Comparison of ENCODE assay signal across 16 cellular contexts in genomic region chr14:87567926-87568325, GRCh38.
A peak's percentile ranks its signal among the peaks of the same experiment; 100 is the strongest.
DNase-seq lines count a peak whose midpoint lies in the region; FAIRE-seq lines count a peak whose summit lies in the region.
"Had no signal": no experiment of that assay in that cellular context is flagged by ENCODE, and none has a peak within 500 bp of the region (broad histone marks: within the 10 kb centered on the region; RNA-seq: fewer than 3 reads in every experiment).

No MANE protein-coding gene starts in this region.

- H3K4me1 ChIP-seq in mesodermal cell (ENCODE audit: control insufficient read depth, insufficient read depth, low read length, poor library complexity, severe bottlenecking), result peaks cover 22% of the 10 kb centered on the region
- H3K4me1 ChIP-seq: HAP-1 had no signal

- WGBS in mesodermal cell (ENCODE audit: insufficient coverage in 2 of 2), 2 experiments, result 89 to 100% methylated on average over 1 of the region's 1 CpG

- H3K9ac ChIP-seq in SK-N-MC (ENCODE audit: insufficient read length), result no peak overlapping the region

- DNase-seq in DMS 273 (lab: John Stamatoyannopoulos, UW; ENCODE audit: unreplicated experiment) (peak; percentile 6), DMS 273 treated with DMSO at 0.1 percent for 48 hours (lab: John Stamatoyannopoulos, UW) (no peak), SK-N-MC (ENCODE audit: low read depth, low spot score) (no peak), NCI-H146 (lab: John Stamatoyannopoulos, UW) (no peak), NCI-H1930 (lab: John Stamatoyannopoulos, UW) (no peak), frontal cortex (ENCODE audit: low spot score in 2 of 2) (no peak), NCI-H1436 treated with DMSO at 0.1 percent for 48 hours (lab: John Stamatoyannopoulos, UW) (no peak)
- DNase-seq: CD8-positive, alpha-beta T cell; COR-L47; DMS53; GF-D8 had no signal

- H3K36me3 ChIP-seq in SK-N-MC (ENCODE audit: insufficient read depth, low read length) (no peaks in the 10 kb centered on the region), mesodermal cell (ENCODE audit: control insufficient read depth, insufficient read depth, low read length) (no peaks in the 10 kb centered on the region)
- H3K36me3 ChIP-seq: HAP-1 had no signal

- H3K9me3 ChIP-seq in SK-N-MC (ENCODE audit: low read depth, low read length) (no peaks in the 10 kb centered on the region), mesodermal cell (ENCODE audit: control insufficient read depth, low read length) (peaks cover 9% of the 10 kb centered on the region)
- H3K9me3 ChIP-seq: HAP-1 had no signal

- peak overlapping the region; percentile 67 for H3K4me3 ChIP-seq in SK-N-MC
- H3K4me3 ChIP-seq in mesodermal cell (ENCODE audit: extremely low read depth, insufficient read depth, low read length, poor library complexity, severe bottlenecking), result no peak overlapping the region
- H3K4me3 ChIP-seq: HAP-1 had no signal

- H3K27ac ChIP-seq in SK-N-MC (peak overlapping the region; percentile 90), mesodermal cell (ENCODE audit: low read depth, low read length, severe bottlenecking) (peak overlapping the region; percentile 90)
- H3K27ac ChIP-seq: 22Rv1 had no signal

- no peak for FAIRE-seq in frontal cortex (lab: Jason Lieb, UNC)
- FAIRE-seq: D721Med, H1 had no signal
